ENCODE assay signal across 8 cellular contexts in the genomic region with DNA sequence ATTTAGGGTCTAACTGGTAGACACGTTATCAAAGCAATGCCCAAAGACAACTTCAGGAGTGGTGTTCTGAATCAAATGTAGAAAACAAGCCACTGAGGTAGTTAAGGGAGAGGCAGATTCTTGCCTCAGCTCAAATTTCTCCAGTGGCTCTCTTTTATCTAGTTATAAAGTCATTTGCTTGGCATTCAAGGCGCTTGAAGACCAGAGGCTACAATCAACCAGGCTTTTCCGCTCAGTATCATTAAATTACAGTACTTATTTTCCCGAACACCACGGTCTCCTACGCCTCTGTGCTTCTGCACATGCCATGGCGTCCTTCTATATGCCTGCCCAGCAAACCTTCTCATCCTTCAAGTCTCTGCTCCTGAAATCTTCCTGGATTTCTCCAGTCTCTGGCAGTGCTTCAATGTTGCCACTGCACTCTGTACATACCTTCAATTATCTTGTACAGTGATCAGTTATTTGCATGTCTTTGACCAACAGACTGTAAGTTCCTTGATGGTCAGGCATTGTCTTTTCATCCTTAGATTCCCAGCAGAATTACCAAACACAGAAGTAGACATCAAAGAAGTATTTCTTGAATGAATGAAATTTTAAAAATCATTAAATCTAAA.
DNase-seq lines count a peak whose midpoint lies in the region; ATAC-seq lines count a peak whose summit lies in the region.

No MANE protein-coding gene starts in this region.

- no peak for ATAC-seq in HG02870 (IDR thresholded peaks at IDR 0.05; ENCODE audit: unreplicated experiment)

- H3K36me3 ChIP-seq in HAP-1 (replicated peaks) (0 out of 2 replicates have a peak, but pooled peaks cover 3% of the 10 kb centered on the region), mucosa of stomach (ENCODE audit: control insufficient read depth, insufficient read depth, low read length) (no peaks in the 10 kb centered on the region)

- in situ Hi-C loops in HAP-1 (cut with MboI; ENCODE audit: low sequenced_read_pairs) = loop anchor here (10.0 kb wide), 1 partner anchor 272 kb away; a partner anchor contains a TSS

- no peaks in the 10 kb centered on the region for H3K9me3 ChIP-seq in HAP-1
- no peaks in the 10 kb centered on the region for H3K9me3 ChIP-seq in mucosa of stomach (ENCODE audit: control insufficient read depth, low read length)

- H3K9ac ChIP-seq in mucosa of stomach (ENCODE audit: low read length) = peak overlapping the region; percentile 72

- DNase-seq in AG08395 (ENCODE audit: low spot score) = peak; percentile 19
- DNase-seq in HAP-1 (ENCODE audit: low spot score in 2 of 2) = peak; percentile 16 to 48
- DNase-seq in caudate nucleus (lab: John Stamatoyannopoulos, UW) = no peak
- no peak for DNase-seq in effector CD8-positive, alpha-beta T cell (lab: John Stamatoyannopoulos, UW)
- no peak for DNase-seq in NCI-H2171 treated with DMSO at 0.1 percent for 48 hours (lab: John Stamatoyannopoulos, UW)
- DNase-seq in NCI-H1105 (lab: John Stamatoyannopoulos, UW) = no peak

- peak overlapping the region; percentile 35 for H3K4me3 ChIP-seq in HAP-1
- H3K4me3 ChIP-seq in mucosa of stomach (ENCODE audit: low read length) = peak overlapping the region; percentile 42

- peaks cover 16% of the 10 kb centered on the region for H3K4me1 ChIP-seq in HAP-1
- no peaks in the 10 kb centered on the region for H3K4me1 ChIP-seq in mucosa of stomach (ENCODE audit: control insufficient read depth, insufficient read depth, low read length)

- peak overlapping the region; percentile 86 for H3K27ac ChIP-seq in caudate nucleus (ENCODE audit: low read depth, low read length)

- H3K27me3 ChIP-seq in HAP-1 (ENCODE audit: low read depth) = no peaks in the 10 kb centered on the region
- no peaks in the 10 kb centered on the region for H3K27me3 ChIP-seq in mucosa of stomach (ENCODE audit: control insufficient read depth, insufficient read depth, low read length)

Comparison
In these comparisons a context has a peak if more than half of its experiments do, and no peak if none do; other contexts are left out.
1. DNase-seq: peak in AG08395 (single experiment) and HAP-1 (2 of 2); none in caudate nucleus (0 of 61), effector CD8-positive, alpha-beta T cell (single experiment), NCI-H2171 treated with DMSO at 0.1 percent for 48 hours (single experiment) and NCI-H1105 (single experiment).